Comparison of ENCODE assay signal across 1 cellular context in the genomic region with DNA sequence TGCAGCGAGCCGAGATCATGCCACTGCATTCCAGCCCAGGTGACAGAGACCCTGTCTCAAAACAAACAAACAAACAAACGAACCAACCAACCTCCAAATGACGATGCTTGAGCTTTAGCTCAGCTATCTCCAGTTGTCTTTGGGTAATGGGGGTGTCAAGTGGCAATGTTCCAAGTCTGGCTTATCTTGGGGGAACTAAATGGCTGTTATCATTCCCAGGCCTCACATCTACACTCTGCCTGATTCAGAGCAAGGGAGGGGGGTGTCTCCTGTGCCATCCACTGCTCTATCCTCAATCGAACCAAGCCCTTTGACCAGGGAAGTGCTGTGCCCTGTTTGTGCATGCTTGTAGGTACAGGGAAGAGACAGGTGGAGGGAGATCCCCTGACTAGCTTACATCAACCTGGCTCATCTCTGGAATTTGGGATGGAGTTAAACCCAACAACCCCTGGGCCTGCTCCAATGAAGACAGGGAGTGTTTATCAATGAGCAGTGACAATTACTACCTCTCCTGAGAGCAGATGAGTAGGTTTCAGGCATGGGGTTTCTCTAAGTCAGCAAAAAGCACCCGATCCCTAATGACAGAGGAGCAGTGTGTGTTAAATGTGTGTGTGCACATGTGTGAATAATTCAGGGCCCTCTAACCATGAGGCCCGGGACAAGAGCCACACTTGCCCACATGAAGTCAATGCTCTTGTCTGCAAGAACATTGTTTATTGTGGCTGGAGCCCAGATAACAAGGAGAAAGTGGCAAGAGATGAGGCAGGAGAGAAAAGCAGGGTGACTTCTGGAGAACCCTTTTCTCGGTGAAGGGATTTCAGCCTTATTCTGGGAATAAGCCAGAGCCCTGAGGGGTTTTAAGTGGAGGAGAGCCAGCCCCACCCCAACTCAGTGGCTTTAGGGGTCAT.
TF ChIP-seq lines count a peak whose summit lies in the region.

No MANE protein-coding gene starts in this region.

TF ChIP-seq in K562, 482 proteins besides CTCF, POLR2A, EP300 and RAD21 (continues in another document):
- TF ChIP-seq ZBTB17 (CRISPR knock-in tag; IDR thresholded peaks at IDR 0.05) (no peak), GABPB1 (CRISPR knock-in tag; IDR thresholded peaks at IDR 0.05) (no peak), CBX8 (IDR thresholded peaks at IDR 0.05; ENCODE audit: borderline replicate concordance, extremely low read depth, low read depth, low read length, poor library complexity, severe bottlenecking) (no peak), FOXA1 (IDR thresholded peaks at IDR 0.05; ENCODE audit: borderline replicate concordance) (no peak), ZC3H8 (IDR thresholded peaks at IDR 0.05) (no peak), TFAM (CRISPR knock-in tag; conservative IDR thresholded peaks at IDR 0.05) (no peak), CHD4 (IDR thresholded peaks at IDR 0.05; ENCODE audit: insufficient read depth, insufficient replicate concordance, low read depth, low read length, poor library complexity, severe bottlenecking) (no peak), SNIP1 (IDR thresholded peaks at IDR 0.05; ENCODE audit: low read depth) (no peak), TRIM24 (IDR thresholded peaks at IDR 0.05) (peak; percentile 23 to 62; a peak in 3 of 4 replicates), ZNF431 (CRISPR knock-in tag; IDR thresholded peaks at IDR 0.05) (no peak), PRMT5 (CRISPR knock-in tag; IDR thresholded peaks at IDR 0.05) (no peak), RBM17 (IDR thresholded peaks at IDR 0.05; ENCODE audit: borderline replicate concordance, low read depth, low read length) (no peak), EHMT2 (IDR thresholded peaks at IDR 0.05) (0 out of 2 replicates have a peak, but pooled peaks have one; percentile 11), ERF (CRISPR knock-in tag; IDR thresholded peaks at IDR 0.05) (no peak), CHCHD3 (CRISPR knock-in tag; IDR thresholded peaks at IDR 0.05) (no peak), PCBP2 (IDR thresholded peaks at IDR 0.05; ENCODE audit: low read depth, low read length, poor library complexity, severe bottlenecking) (no peak), RHOXF2B (CRISPR knock-in tag; conservative IDR thresholded peaks at IDR 0.05) (no peak), MEF2D (tag; conservative IDR thresholded peaks at IDR 0.05; ENCODE audit: low read depth) (no peak), ELF2 (CRISPR knock-in tag; IDR thresholded peaks at IDR 0.05) (no peak), NEUROD1 (IDR thresholded peaks at IDR 0.05; ENCODE audit: borderline replicate concordance, low read depth, low read length, partially characterized antibody) (no peak), ZFP30 (CRISPR knock-in tag; IDR thresholded peaks at IDR 0.05; ENCODE audit: borderline replicate concordance) (no peak), ZNF274 (IDR thresholded peaks at IDR 0.05; ENCODE audit: borderline replicate concordance, low read depth, low read length) (no peak), HDAC2 (IDR thresholded peaks at IDR 0.05) (no peak), ZNF224 (CRISPR knock-in tag; IDR thresholded peaks at IDR 0.05) (no peak), TEAD2 (tag; IDR thresholded peaks at IDR 0.05) (no peak), SP2 (IDR thresholded peaks at IDR 0.05; ENCODE audit: extremely low read depth, low read depth, low read length, poor library complexity, severe bottlenecking) (no peak), TCF3 (CRISPR knock-in tag; IDR thresholded peaks at IDR 0.05) (peak; percentile 75), GATAD2A (IDR thresholded peaks at IDR 0.05) (no peak), GTF2F1 (IDR thresholded peaks at IDR 0.05; ENCODE audit: low read depth, low read length) (no peak), CBFA2T2 (conservative IDR thresholded peaks at IDR 0.05) (peak; percentile 82), RBM14 (IDR thresholded peaks at IDR 0.05; ENCODE audit: borderline replicate concordance, insufficient read depth, low read depth, low read length) (no peak), MCM2 (IDR thresholded peaks at IDR 0.05; ENCODE audit: low read depth) (no peak), ESRRB (CRISPR knock-in tag; IDR thresholded peaks at IDR 0.05; ENCODE audit: borderline replicate concordance) (no peak), FOXK2 (conservative IDR thresholded peaks at IDR 0.05 in 1 of 2, IDR thresholded peaks at IDR 0.05 in 1 of 2; ENCODE audit: low read depth in 2 of 2) (no peak), HMG20B (CRISPR knock-in tag; IDR thresholded peaks at IDR 0.05) (no peak)
- TF ChIP-seq, protein P1, sequence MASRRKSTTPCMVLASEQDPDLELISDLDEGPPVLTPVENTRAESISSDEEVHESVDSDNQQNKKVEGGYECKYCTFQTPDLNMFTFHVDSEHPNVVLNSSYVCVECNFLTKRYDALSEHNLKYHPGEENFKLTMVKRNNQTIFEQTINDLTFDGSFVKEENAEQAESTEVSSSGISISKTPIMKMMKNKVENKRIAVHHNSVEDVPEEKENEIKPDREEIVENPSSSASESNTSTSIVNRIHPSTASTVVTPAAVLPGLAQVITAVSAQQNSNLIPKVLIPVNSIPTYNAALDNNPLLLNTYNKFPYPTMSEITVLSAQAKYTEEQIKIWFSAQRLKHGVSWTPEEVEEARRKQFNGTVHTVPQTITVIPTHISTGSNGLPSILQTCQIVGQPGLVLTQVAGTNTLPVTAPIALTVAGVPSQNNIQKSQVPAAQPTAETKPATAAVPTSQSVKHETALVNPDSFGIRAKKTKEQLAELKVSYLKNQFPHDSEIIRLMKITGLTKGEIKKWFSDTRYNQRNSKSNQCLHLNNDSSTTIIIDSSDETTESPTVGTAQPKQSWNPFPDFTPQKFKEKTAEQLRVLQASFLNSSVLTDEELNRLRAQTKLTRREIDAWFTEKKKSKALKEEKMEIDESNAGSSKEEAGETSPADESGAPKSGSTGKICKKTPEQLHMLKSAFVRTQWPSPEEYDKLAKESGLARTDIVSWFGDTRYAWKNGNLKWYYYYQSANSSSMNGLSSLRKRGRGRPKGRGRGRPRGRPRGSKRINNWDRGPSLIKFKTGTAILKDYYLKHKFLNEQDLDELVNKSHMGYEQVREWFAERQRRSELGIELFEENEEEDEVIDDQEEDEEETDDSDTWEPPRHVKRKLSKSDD (conservative IDR thresholded peaks at IDR 0.05; ENCODE audit: low read length), result no peak
- TF ChIP-seq, protein P2, sequence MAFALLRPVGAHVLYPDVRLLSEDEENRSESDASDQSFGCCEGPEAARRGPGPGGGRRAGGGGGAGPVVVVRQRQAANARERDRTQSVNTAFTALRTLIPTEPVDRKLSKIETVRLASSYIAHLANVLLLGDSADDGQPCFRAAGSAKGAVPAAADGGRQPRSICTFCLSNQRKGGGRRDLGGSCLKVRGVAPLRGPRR (CRISPR knock-in tag; IDR thresholded peaks at IDR 0.05), result no peak
- TF ChIP-seq, protein P3, sequence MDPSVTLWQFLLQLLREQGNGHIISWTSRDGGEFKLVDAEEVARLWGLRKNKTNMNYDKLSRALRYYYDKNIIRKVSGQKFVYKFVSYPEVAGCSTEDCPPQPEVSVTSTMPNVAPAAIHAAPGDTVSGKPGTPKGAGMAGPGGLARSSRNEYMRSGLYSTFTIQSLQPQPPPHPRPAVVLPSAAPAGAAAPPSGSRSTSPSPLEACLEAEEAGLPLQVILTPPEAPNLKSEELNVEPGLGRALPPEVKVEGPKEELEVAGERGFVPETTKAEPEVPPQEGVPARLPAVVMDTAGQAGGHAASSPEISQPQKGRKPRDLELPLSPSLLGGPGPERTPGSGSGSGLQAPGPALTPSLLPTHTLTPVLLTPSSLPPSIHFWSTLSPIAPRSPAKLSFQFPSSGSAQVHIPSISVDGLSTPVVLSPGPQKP (CRISPR knock-in tag; IDR thresholded peaks at IDR 0.05), result no peak
- TF ChIP-seq, protein P4, sequence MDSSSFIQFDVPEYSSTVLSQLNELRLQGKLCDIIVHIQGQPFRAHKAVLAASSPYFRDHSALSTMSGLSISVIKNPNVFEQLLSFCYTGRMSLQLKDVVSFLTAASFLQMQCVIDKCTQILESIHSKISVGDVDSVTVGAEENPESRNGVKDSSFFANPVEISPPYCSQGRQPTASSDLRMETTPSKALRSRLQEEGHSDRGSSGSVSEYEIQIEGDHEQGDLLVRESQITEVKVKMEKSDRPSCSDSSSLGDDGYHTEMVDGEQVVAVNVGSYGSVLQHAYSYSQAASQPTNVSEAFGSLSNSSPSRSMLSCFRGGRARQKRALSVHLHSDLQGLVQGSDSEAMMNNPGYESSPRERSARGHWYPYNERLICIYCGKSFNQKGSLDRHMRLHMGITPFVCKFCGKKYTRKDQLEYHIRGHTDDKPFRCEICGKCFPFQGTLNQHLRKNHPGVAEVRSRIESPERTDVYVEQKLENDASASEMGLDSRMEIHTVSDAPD (CRISPR knock-in tag; IDR thresholded peaks at IDR 0.05), result no peak
- TF ChIP-seq, protein P5, sequence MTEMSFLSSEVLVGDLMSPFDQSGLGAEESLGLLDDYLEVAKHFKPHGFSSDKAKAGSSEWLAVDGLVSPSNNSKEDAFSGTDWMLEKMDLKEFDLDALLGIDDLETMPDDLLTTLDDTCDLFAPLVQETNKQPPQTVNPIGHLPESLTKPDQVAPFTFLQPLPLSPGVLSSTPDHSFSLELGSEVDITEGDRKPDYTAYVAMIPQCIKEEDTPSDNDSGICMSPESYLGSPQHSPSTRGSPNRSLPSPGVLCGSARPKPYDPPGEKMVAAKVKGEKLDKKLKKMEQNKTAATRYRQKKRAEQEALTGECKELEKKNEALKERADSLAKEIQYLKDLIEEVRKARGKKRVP (CRISPR knock-in tag; IDR thresholded peaks at IDR 0.05), result no peak
- TF ChIP-seq, protein P6, sequence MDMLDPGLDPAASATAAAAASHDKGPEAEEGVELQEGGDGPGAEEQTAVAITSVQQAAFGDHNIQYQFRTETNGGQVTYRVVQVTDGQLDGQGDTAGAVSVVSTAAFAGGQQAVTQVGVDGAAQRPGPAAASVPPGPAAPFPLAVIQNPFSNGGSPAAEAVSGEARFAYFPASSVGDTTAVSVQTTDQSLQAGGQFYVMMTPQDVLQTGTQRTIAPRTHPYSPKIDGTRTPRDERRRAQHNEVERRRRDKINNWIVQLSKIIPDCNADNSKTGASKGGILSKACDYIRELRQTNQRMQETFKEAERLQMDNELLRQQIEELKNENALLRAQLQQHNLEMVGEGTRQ (CRISPR knock-in tag; IDR thresholded peaks at IDR 0.05), result no peak
- TF ChIP-seq, protein P7, sequence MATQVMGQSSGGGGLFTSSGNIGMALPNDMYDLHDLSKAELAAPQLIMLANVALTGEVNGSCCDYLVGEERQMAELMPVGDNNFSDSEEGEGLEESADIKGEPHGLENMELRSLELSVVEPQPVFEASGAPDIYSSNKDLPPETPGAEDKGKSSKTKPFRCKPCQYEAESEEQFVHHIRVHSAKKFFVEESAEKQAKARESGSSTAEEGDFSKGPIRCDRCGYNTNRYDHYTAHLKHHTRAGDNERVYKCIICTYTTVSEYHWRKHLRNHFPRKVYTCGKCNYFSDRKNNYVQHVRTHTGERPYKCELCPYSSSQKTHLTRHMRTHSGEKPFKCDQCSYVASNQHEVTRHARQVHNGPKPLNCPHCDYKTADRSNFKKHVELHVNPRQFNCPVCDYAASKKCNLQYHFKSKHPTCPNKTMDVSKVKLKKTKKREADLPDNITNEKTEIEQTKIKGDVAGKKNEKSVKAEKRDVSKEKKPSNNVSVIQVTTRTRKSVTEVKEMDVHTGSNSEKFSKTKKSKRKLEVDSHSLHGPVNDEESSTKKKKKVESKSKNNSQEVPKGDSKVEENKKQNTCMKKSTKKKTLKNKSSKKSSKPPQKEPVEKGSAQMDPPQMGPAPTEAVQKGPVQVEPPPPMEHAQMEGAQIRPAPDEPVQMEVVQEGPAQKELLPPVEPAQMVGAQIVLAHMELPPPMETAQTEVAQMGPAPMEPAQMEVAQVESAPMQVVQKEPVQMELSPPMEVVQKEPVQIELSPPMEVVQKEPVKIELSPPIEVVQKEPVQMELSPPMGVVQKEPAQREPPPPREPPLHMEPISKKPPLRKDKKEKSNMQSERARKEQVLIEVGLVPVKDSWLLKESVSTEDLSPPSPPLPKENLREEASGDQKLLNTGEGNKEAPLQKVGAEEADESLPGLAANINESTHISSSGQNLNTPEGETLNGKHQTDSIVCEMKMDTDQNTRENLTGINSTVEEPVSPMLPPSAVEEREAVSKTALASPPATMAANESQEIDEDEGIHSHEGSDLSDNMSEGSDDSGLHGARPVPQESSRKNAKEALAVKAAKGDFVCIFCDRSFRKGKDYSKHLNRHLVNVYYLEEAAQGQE (CRISPR knock-in tag; IDR thresholded peaks at IDR 0.05; ENCODE audit: low read depth), result no peak
- TF ChIP-seq, protein P8, sequence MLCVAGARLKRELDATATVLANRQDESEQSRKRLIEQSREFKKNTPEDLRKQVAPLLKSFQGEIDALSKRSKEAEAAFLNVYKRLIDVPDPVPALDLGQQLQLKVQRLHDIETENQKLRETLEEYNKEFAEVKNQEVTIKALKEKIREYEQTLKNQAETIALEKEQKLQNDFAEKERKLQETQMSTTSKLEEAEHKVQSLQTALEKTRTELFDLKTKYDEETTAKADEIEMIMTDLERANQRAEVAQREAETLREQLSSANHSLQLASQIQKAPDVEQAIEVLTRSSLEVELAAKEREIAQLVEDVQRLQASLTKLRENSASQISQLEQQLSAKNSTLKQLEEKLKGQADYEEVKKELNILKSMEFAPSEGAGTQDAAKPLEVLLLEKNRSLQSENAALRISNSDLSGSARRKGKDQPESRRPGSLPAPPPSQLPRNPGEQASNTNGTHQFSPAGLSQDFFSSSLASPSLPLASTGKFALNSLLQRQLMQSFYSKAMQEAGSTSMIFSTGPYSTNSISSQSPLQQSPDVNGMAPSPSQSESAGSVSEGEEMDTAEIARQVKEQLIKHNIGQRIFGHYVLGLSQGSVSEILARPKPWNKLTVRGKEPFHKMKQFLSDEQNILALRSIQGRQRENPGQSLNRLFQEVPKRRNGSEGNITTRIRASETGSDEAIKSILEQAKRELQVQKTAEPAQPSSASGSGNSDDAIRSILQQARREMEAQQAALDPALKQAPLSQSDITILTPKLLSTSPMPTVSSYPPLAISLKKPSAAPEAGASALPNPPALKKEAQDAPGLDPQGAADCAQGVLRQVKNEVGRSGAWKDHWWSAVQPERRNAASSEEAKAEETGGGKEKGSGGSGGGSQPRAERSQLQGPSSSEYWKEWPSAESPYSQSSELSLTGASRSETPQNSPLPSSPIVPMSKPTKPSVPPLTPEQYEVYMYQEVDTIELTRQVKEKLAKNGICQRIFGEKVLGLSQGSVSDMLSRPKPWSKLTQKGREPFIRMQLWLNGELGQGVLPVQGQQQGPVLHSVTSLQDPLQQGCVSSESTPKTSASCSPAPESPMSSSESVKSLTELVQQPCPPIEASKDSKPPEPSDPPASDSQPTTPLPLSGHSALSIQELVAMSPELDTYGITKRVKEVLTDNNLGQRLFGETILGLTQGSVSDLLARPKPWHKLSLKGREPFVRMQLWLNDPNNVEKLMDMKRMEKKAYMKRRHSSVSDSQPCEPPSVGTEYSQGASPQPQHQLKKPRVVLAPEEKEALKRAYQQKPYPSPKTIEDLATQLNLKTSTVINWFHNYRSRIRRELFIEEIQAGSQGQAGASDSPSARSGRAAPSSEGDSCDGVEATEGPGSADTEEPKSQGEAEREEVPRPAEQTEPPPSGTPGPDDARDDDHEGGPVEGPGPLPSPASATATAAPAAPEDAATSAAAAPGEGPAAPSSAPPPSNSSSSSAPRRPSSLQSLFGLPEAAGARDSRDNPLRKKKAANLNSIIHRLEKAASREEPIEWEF (CRISPR knock-in tag; IDR thresholded peaks at IDR 0.05), result 0 out of 2 replicates have a peak, but pooled peaks have one; percentile 25
- TF ChIP-seq, protein P9, sequence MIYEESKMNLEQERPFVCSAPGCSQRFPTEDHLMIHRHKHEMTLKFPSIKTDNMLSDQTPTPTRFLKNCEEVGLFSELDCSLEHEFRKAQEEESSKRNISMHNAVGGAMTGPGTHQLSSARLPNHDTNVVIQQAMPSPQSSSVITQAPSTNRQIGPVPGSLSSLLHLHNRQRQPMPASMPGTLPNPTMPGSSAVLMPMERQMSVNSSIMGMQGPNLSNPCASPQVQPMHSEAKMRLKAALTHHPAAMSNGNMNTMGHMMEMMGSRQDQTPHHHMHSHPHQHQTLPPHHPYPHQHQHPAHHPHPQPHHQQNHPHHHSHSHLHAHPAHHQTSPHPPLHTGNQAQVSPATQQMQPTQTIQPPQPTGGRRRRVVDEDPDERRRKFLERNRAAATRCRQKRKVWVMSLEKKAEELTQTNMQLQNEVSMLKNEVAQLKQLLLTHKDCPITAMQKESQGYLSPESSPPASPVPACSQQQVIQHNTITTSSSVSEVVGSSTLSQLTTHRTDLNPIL (CRISPR knock-in tag; IDR thresholded peaks at IDR 0.05), result no peak
